Comparison of ENCODE assay signal across 26 cellular contexts in genomic region chr3:184618793-184619192, GRCh38. TPM values are rescaled to one million over a fixed set of nuclear protein-coding genes. Genes with fewer than 3 reads are reported as not detected.
DNase-seq lines count a peak whose midpoint lies in the region; ATAC-seq, FAIRE-seq and TF ChIP-seq lines count a peak whose summit lies in the region.
"Had no signal": no experiment of that assay in that cellular context is flagged by ENCODE, and none has a peak within 500 bp of the region (broad histone marks: within the 10 kb centered on the region; RNA-seq: fewer than 3 reads in every experiment).

No MANE protein-coding gene starts in this region.

- POLR2A ChIA-PET in HepG2 (lab: Yijun Ruan, JAX): no interaction called here
- POLR2A ChIA-PET in endothelial cell of umbilical vein (lab: Charles Lee): no interaction called here

- ATAC-seq in right lobe of liver: peak; percentile 18 to 49 (median 42)
- no peak for ATAC-seq in HepG2
- ATAC-seq: foreskin keratinocyte had no signal

- DNase-seq in right lobe of liver: no peak
- no peak for DNase-seq in HepG2 (ENCODE audit: low spot score)
- DNase-seq in endothelial cell of umbilical vein (ENCODE audit: low read depth, low spot score): peak; percentile 5
- DNase-seq in hepatic stellate cell (ENCODE audit: low spot score): no peak
- DNase-seq in smooth muscle cell (lab: John Stamatoyannopoulos, UW; ENCODE audit: unreplicated experiment): no peak
- no peak for DNase-seq in osteocyte (ENCODE audit: extremely low spot score, unreplicated experiment)
- DNase-seq: activated CD4-positive, alpha-beta T cell treated with anti-CD3 and anti-CD28 coated beads, Interleukin-2, amount 10 ng/mL, durations not matched to agents 24 days and 14 days; caudate nucleus; EL; endodermal cell; esophagus squamous epithelium; foreskin keratinocyte; GM23248; IMR-90; kidney glomerular epithelial cell; mammary epithelial cell; NCI-H1436; NCI-H2081 treated with DMSO at 0.1 percent for 48 hours; NCI-H748 treated with DMSO at 0.1 percent for 48 hours; stimulated activated naive B cell treated with anti-CD40 and anti-IgM and Interleukin-4, amounts not matched to agents 10 μg/mL and 1 μg/mL and 100 μg/mL, for 72 hours; T1000 had no signal

- 43% methylated on average over 4 of the region's 7 CpGs for WGBS in right lobe of liver (ENCODE audit: insufficient coverage, low coverage, low lambda C conversion rate, missing lambda C conversion rate)
- WGBS in HepG2 (ENCODE audit: low lambda C conversion rate): 9% methylated on average over 5 of the region's 7 CpGs
- WGBS in smooth muscle cell (ENCODE audit: low lambda C conversion rate): 76% methylated on average over 7 of the region's 7 CpGs

- H3K27ac Mint-ChIP-seq in nephron (peak overlapping the region in 2 of 3 experiments; percentile 1 to 39), osteocyte (ENCODE audit: unreplicated experiment) (no peak overlapping the region)
- H3K27ac Mint-ChIP-seq: activated CD4-positive, alpha-beta T cell treated with anti-CD3 and anti-CD28 coated beads, Interleukin-2, amount 10 ng/mL, durations not matched to agents 24 days and 14 days; endodermal cell; stimulated activated naive B cell treated with anti-CD40 and anti-IgM and Interleukin-4, amounts not matched to agents 10 μg/mL and 1 μg/mL and 100 μg/mL, for 72 hours had no signal

- no peaks in the 10 kb centered on the region for H3K36me3 ChIP-seq in right lobe of liver
- no peaks in the 10 kb centered on the region for H3K36me3 ChIP-seq in HepG2 (replicated peaks in 1 of 2; ENCODE audit: control insufficient read depth in 1 of 2, insufficient read depth in 2 of 2, low read length in 2 of 2)
- no peaks in the 10 kb centered on the region for H3K36me3 ChIP-seq in endothelial cell of umbilical vein (ENCODE audit: control insufficient read depth in 2 of 2, extremely low read depth in 1 of 2, insufficient read depth in 2 of 2, low read length in 2 of 2)
- no peaks in the 10 kb centered on the region for H3K36me3 ChIP-seq in smooth muscle cell (ENCODE audit: low read depth)
- H3K36me3 ChIP-seq: esophagus squamous epithelium, SJSA1 had no signal

- CTCF ChIA-PET in HepG2 (lab: Yijun Ruan, JAX; ENCODE audit: low intra/inter-chr PET ratio, low total read pairs) (no interaction called here), endothelial cell of umbilical vein (lab: Charles Lee) (interaction anchor here (1.0 to 1.9 kb wide), 2 partner anchors 12 to 23 kb away, joined by 3 to 8 read pairs; no protein-coding TSS in a partner anchor)

- H3K9me3 Mint-ChIP-seq in nephron: no peaks in the 10 kb centered on the region
- H3K9me3 Mint-ChIP-seq in osteocyte (ENCODE audit: unreplicated experiment): no peaks in the 10 kb centered on the region
- H3K9me3 Mint-ChIP-seq: activated CD4-positive, alpha-beta T cell treated with anti-CD3 and anti-CD28 coated beads, Interleukin-2, amount 10 ng/mL, durations not matched to agents 24 days and 14 days; endodermal cell; neural crest cell; stimulated activated naive B cell treated with anti-CD40 and anti-IgM and Interleukin-4, amounts not matched to agents 10 μg/mL and 1 μg/mL and 100 μg/mL, for 72 hours had no signal

- intact Hi-C loops in right lobe of liver (cut with DNase I): no loop called here
- intact Hi-C loops in HepG2 (cut with micrococcal nuclease; ENCODE audit: unreplicated experiment): no loop called here
- intact Hi-C loops in endothelial cell of umbilical vein (cut with micrococcal nuclease): loop anchor here (1.0 kb wide), 2 partner anchors 57 to 94 kb away; partner anchors contain the start of genes EPHB3 and MAGEF1

- H3K36me3 Mint-ChIP-seq in nephron (ENCODE audit: low read depth) (no peaks in the 10 kb centered on the region), osteocyte (ENCODE audit: unreplicated experiment) (peaks cover 2% of the 10 kb centered on the region)
- H3K36me3 Mint-ChIP-seq: stimulated activated naive B cell treated with anti-CD40 and anti-IgM and Interleukin-4, amounts not matched to agents 10 μg/mL and 1 μg/mL and 100 μg/mL, for 72 hours had no signal

- H3K4me1 Mint-ChIP-seq in nephron (peaks cover 38% of the 10 kb centered on the region), osteocyte (ENCODE audit: unreplicated experiment) (peaks cover 3% of the 10 kb centered on the region)

- H3K27me3 ChIP-seq in right lobe of liver: no peaks in the 10 kb centered on the region
- peaks cover 0 to 43% of the 10 kb centered on the region in 2 experiments; a peak in 2 of 5 replicates for H3K27me3 ChIP-seq in HepG2 (ENCODE audit: control insufficient read depth in 1 of 2, insufficient read depth in 2 of 2, low read length in 2 of 2)
- H3K27me3 ChIP-seq in endothelial cell of umbilical vein (ENCODE audit: control insufficient read depth in 2 of 2, insufficient read depth in 2 of 2, low read length in 2 of 2): peaks cover 0 to 3% of the 10 kb centered on the region in 2 experiments
- no peaks in the 10 kb centered on the region for H3K27me3 ChIP-seq in smooth muscle cell (ENCODE audit: low read depth)
- H3K27me3 ChIP-seq: esophagus squamous epithelium, hepatocyte, SJSA1 had no signal

- dilution Hi-C loops in endothelial cell of umbilical vein (cut with MboI; ENCODE audit: extremely low pct_ligation_motif_present, low sequenced_read_pairs): no loop called here

- TF ChIP-seq EP300 in HepG2 (IDR thresholded peaks at IDR 0.05; ENCODE audit: low read depth in 2 of 2, low read length in 2 of 2) (no peak), HepG2 (CRISPR knock-in tag; IDR thresholded peaks at IDR 0.05; ENCODE audit: borderline replicate concordance) (no peak)

- TF ChIP-seq POLR2A in right lobe of liver (IDR thresholded peaks at IDR 0.05) (no peak), HepG2 (IDR thresholded peaks at IDR 0.05; ENCODE audit: insufficient read depth in 1 of 2, low read depth in 2 of 2, low read length in 2 of 2) (no peak), endothelial cell of umbilical vein (IDR thresholded peaks at IDR 0.05; ENCODE audit: low read depth, low read length) (no peak)

- H4K20me1 ChIP-seq in HepG2 (ENCODE audit: insufficient read depth, low read length): no peaks in the 10 kb centered on the region
- H4K20me1 ChIP-seq in endothelial cell of umbilical vein (replicated peaks; ENCODE audit: control insufficient read depth, extremely low read depth, insufficient read depth, low read length): no peaks in the 10 kb centered on the region
- H4K20me1 ChIP-seq in smooth muscle cell (ENCODE audit: low read depth): no peaks in the 10 kb centered on the region

- H3K4me3 Mint-ChIP-seq in nephron: no peak overlapping the region
- H3K4me3 Mint-ChIP-seq in osteocyte (ENCODE audit: unreplicated experiment): no peak overlapping the region
- H3K4me3 Mint-ChIP-seq: activated CD4-positive, alpha-beta T cell treated with anti-CD3 and anti-CD28 coated beads, Interleukin-2, amount 10 ng/mL, durations not matched to agents 24 days and 14 days; endodermal cell; neural crest cell; stimulated activated naive B cell treated with anti-CD40 and anti-IgM and Interleukin-4, amounts not matched to agents 10 μg/mL and 1 μg/mL and 100 μg/mL, for 72 hours had no signal

- no peaks in the 10 kb centered on the region for H3K79me2 ChIP-seq in HepG2 (ENCODE audit: insufficient read depth, low read length)
- no peaks in the 10 kb centered on the region for H3K79me2 ChIP-seq in endothelial cell of umbilical vein (ENCODE audit: control insufficient read depth, insufficient read depth, low read length)
- no peaks in the 10 kb centered on the region for H3K79me2 ChIP-seq in smooth muscle cell (ENCODE audit: low read depth)
- H3K79me2 ChIP-seq: hepatocyte had no signal

- H3K27me3 Mint-ChIP-seq in nephron (ENCODE audit: low read depth) (peaks cover 16% of the 10 kb centered on the region), osteocyte (ENCODE audit: unreplicated experiment) (peaks cover 28% of the 10 kb centered on the region)

- TF ChIP-seq RAD21 in HepG2 (CRISPR knock-in tag; IDR thresholded peaks at IDR 0.05): no peak

- H3K4me2 ChIP-seq in HepG2 (ENCODE audit: low read depth, low read length): no peak overlapping the region
- H3K4me2 ChIP-seq in endothelial cell of umbilical vein (ENCODE audit: insufficient read depth, low read length): no peak overlapping the region
- H3K4me2 ChIP-seq in smooth muscle cell: no peak overlapping the region
- H3K4me2 ChIP-seq: hepatocyte had no signal

- H3K4me3 ChIP-seq in right lobe of liver (no peak overlapping the region), HepG2 (replicated peaks in 1 of 3; ENCODE audit: insufficient read depth in 1 of 3, low read depth in 2 of 3, low read length in 3 of 3) (no peak overlapping the region), endothelial cell of umbilical vein (replicated peaks in 1 of 3; ENCODE audit: insufficient read depth in 1 of 3, low read depth in 1 of 3, low read length in 3 of 3) (no peak overlapping the region), smooth muscle cell (no peak overlapping the region)
- H3K4me3 ChIP-seq: esophagus squamous epithelium, GM23248, hepatocyte, SJSA1 had no signal

- no peaks in the 10 kb centered on the region for H3K4me1 ChIP-seq in right lobe of liver
- no peaks in the 10 kb centered on the region for H3K4me1 ChIP-seq in HepG2 (ENCODE audit: insufficient read depth, low read length)
- peaks cover 21% of the 10 kb centered on the region for H3K4me1 ChIP-seq in endothelial cell of umbilical vein (ENCODE audit: control insufficient read depth, extremely low read depth, insufficient read depth, low read length)
- H3K4me1 ChIP-seq in smooth muscle cell (ENCODE audit: low read depth): peaks cover 5% of the 10 kb centered on the region
- H3K4me1 ChIP-seq: SJSA1 had no signal

- H3K9ac ChIP-seq in HepG2 (ENCODE audit: insufficient read depth, low read depth, low read length) (no peak overlapping the region), endothelial cell of umbilical vein (replicated peaks; ENCODE audit: extremely low read depth, insufficient read depth, low read length) (no peak overlapping the region), smooth muscle cell (ENCODE audit: low read depth) (no peak overlapping the region)
- H3K9ac ChIP-seq: GM23248 had no signal

- H2AFZ ChIP-seq in HepG2 (ENCODE audit: low read length) (no peak overlapping the region), endothelial cell of umbilical vein (ENCODE audit: low read depth, low read length) (no peak overlapping the region), smooth muscle cell (ENCODE audit: low read depth) (no peak overlapping the region)
- H2AFZ ChIP-seq: GM23248, hepatocyte had no signal

- H3F3A ChIP-seq in smooth muscle cell (ENCODE audit: low read depth): peaks cover 6% of the 10 kb centered on the region

- no TSS peak for BruUV-seq in HepG2 (replicated peaks; lab: Mats Ljungman, UMichigan)
- no TSS peak for BruUV-seq in endothelial cell of umbilical vein (replicated peaks; lab: Mats Ljungman, UMichigan)

- FAIRE-seq in HepG2 (lab: Jason Lieb, UNC): no peak
- FAIRE-seq in endothelial cell of umbilical vein (lab: Jason Lieb, UNC): peak; percentile 76

- no peaks in the 10 kb centered on the region for H3K9me1 ChIP-seq in endothelial cell of umbilical vein (replicated peaks; ENCODE audit: control insufficient read depth, extremely low read depth, insufficient read depth, low read length)

- TF ChIP-seq CTCF in right lobe of liver (IDR thresholded peaks at IDR 0.05): no peak
- TF ChIP-seq CTCF in HepG2 (CRISPR knock-in tag; IDR thresholded peaks at IDR 0.05): no peak
- no peak for TF ChIP-seq CTCF in endothelial cell of umbilical vein (IDR thresholded peaks at IDR 0.05; ENCODE audit: extremely low read depth in 1 of 2, insufficient read depth in 1 of 2, low read depth in 1 of 2, low read length in 2 of 2)
- no peak for TF ChIP-seq CTCF in nephron (IDR thresholded peaks at IDR 0.05; ENCODE audit: unreplicated experiment in 3 of 3)
- TF ChIP-seq CTCF in smooth muscle cell (IDR thresholded peaks at IDR 0.05; ENCODE audit: borderline replicate concordance, insufficient read depth, poor library complexity, severe bottlenecking): no peak
- TF ChIP-seq CTCF in osteocyte (IDR thresholded peaks at IDR 0.05): no peak

- in situ Hi-C loops in HepG2 (cut with HindIII; ENCODE audit: extremely low pct_ligation_motif_present, low pct_unique_long_range_greater_than_20kb): no loop called here

- H3K27ac ChIP-seq in right lobe of liver: no peak overlapping the region
- no peak overlapping the region for H3K27ac ChIP-seq in HepG2 (ENCODE audit: extremely low read length, insufficient read depth, low read length)
- H3K27ac ChIP-seq in endothelial cell of umbilical vein (ENCODE audit: insufficient read depth, low read depth, low read length): no peak overlapping the region
- H3K27ac ChIP-seq in smooth muscle cell (ENCODE audit: low read depth): no peak overlapping the region
- H3K27ac ChIP-seq: esophagus squamous epithelium, foreskin keratinocyte, GM23248, SJSA1 had no signal

- H3K9me3 ChIP-seq in right lobe of liver: no peaks in the 10 kb centered on the region
- H3K9me3 ChIP-seq in HepG2 (ENCODE audit: low read length): no peaks in the 10 kb centered on the region
- H3K9me3 ChIP-seq in endothelial cell of umbilical vein (replicated peaks; ENCODE audit: control insufficient read depth, insufficient read depth, low read length): no peaks in the 10 kb centered on the region
- H3K9me3 ChIP-seq in smooth muscle cell (replicated peaks; ENCODE audit: low read depth): no peaks in the 10 kb centered on the region
- H3K9me3 ChIP-seq: esophagus squamous epithelium, SJSA1 had no signal

RNA-seq across cellular contexts. Expression of gene EPHB3, which starts 57.2 kb away (rescaled TPM):
- total RNA-seq in right lobe of liver: under 1 TPM; 0.12 to 0.71 (median 0.37) TPM
- not detected in 2 replicates for total RNA-seq in HepG2 (2016; rRNA removed; fragmentation: Illumina TruSeq; extraction: Trizol)
- not detected in 2 replicates for total RNA-seq in HepG2 (2016; cell fraction: cytosol; rRNA removed; fragmentation: Illumina TruSeq; extraction: Trizol; ENCODE audit: low read depth)
- not detected in 2 replicates for total RNA-seq in HepG2 (2016; cell fraction: insoluble cytoplasmic fraction; rRNA removed; fragmentation: Illumina TruSeq; extraction: Trizol)
- 0.17 TPM in 1 of 2 replicates, not detected in the other for total RNA-seq in HepG2 (2016; cell fraction: membrane; rRNA removed; fragmentation: Illumina TruSeq; extraction: Trizol)
- 0.09 TPM in 2 replicates for total RNA-seq in HepG2 (2016; cell fraction: nucleus; rRNA removed; fragmentation: Illumina TruSeq; extraction: Trizol)
- 0.01 TPM in 2 replicates for polyA plus RNA-seq in HepG2 (2011; rRNA removed)
- polyA plus RNA-seq in HepG2 (2011; cell fraction: cytosol; rRNA removed): 0.03 TPM in 1 of 2 replicates, not detected in the other
- 0.09 and 0.11 TPM in 2 replicates for polyA plus RNA-seq in HepG2 (2011; cell fraction: nucleus; rRNA removed)
- polyA plus RNA-seq in HepG2 (2012): not detected in 2 replicates
- not detected in 2 replicates for polyA plus RNA-seq in HepG2 (2016; cell fraction: cytosol; fragmentation: Illumina TruSeq; extraction: Trizol; ENCODE audit: low read depth)
- polyA plus RNA-seq in HepG2 (2016; cell fraction: insoluble cytoplasmic fraction; fragmentation: Illumina TruSeq; extraction: Trizol; ENCODE audit: low read depth): not detected in 2 replicates
- 0.14 TPM in 1 of 2 replicates, not detected in the other for polyA plus RNA-seq in HepG2 (2016; cell fraction: membrane; fragmentation: Illumina TruSeq; extraction: Trizol; ENCODE audit: low read depth)
- 0.13 TPM in 1 of 2 replicates, not detected in the other for polyA plus RNA-seq in HepG2 (2016; cell fraction: nucleus; fragmentation: Illumina TruSeq; extraction: Trizol; ENCODE audit: insufficient read depth, low read depth)
- 2.1 TPM in 1 of 2 replicates, not detected in the other for polyA minus RNA-seq in HepG2 (2011; rRNA and poly(A)+ RNA removed; ENCODE audit: low replicate concordance)
- polyA minus RNA-seq in HepG2 (2011; cell fraction: cytosol; rRNA and poly(A)+ RNA removed): not detected in 2 replicates
- polyA minus RNA-seq in HepG2 (2011; cell fraction: nucleus; rRNA and poly(A)+ RNA removed): not detected in 2 replicates
- total RNA-seq in endothelial cell of umbilical vein: not detected in 2 replicates
- 0.01 TPM in 1 of 2 replicates, not detected in the other for polyA plus RNA-seq in endothelial cell of umbilical vein
- not detected in 2 replicates for polyA plus RNA-seq in endothelial cell of umbilical vein (2011; cell fraction: cytosol; rRNA removed)
- not detected in 2 replicates for polyA plus RNA-seq in endothelial cell of umbilical vein (2011; cell fraction: nucleus; rRNA removed)
- not detected in 2 replicates for polyA plus RNA-seq in endothelial cell of umbilical vein (2012)
- polyA minus RNA-seq in endothelial cell of umbilical vein: not detected in 2 replicates
- polyA minus RNA-seq in endothelial cell of umbilical vein (2011; cell fraction: cytosol; rRNA and poly(A)+ RNA removed): not detected
- not detected in 2 replicates for polyA minus RNA-seq in endothelial cell of umbilical vein (2011; cell fraction: nucleus; rRNA and poly(A)+ RNA removed)
- total RNA-seq in smooth muscle cell: 9.9 and 11.1 TPM in 2 replicates
- polyA plus RNA-seq in smooth muscle cell: 23.1 and 31.6 TPM in 2 replicates
- 10.6 and 11.4 TPM in 2 replicates for total RNA-seq in osteocyte
- total RNA-seq: pulmonary artery endothelial cell had no signal
